ENCODE assay signal across 15 cellular contexts in the genomic region with DNA sequence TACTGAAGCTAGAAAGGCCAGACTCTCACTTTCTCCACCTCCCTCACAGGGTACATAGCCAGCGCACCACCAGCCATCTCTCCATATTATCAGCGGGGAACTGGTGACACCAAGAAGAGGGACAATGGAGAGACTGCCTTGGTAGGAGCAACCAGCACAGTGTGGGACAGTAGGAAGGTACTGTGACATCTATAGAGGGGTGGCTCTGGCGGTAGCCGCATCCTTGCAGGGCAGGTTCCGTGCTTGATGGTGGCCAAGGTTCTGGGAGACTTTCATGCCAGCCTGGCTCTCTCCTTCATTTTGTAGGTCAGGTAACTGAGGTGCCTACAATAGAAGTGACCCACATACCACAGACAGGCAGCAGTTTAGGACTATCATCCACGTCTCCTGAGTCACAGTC.
DNase-seq lines count a peak whose midpoint lies in the region; ATAC-seq and TF ChIP-seq lines count a peak whose summit lies in the region.
"Had no signal": no experiment of that assay in that cellular context is flagged by ENCODE, and none has a peak within 500 bp of the region (broad histone marks: within the 10 kb centered on the region; RNA-seq: fewer than 3 reads in every experiment).

No MANE protein-coding gene starts in this region.

- H3K9me3 ChIP-seq in endodermal cell (ENCODE audit: control insufficient read depth, low read length) (peaks cover 3% of the 10 kb centered on the region), neuronal stem cell (replicated peaks in 1 of 2; ENCODE audit: control insufficient read depth in 2 of 2, insufficient read depth in 1 of 2, low read depth in 1 of 2, low read length in 2 of 2) (no peaks in the 10 kb centered on the region)
- H3K9me3 ChIP-seq: BE2C, Caco-2 had no signal

- no peak overlapping the region for H3K27ac ChIP-seq in endodermal cell (ENCODE audit: low read depth, low read length)
- H3K27ac ChIP-seq in neuronal stem cell (replicated peaks; ENCODE audit: low read length): no peak overlapping the region
- H3K27ac ChIP-seq: C4-2B, GM23248, HL-60 had no signal

- H3K18ac ChIP-seq in neuronal stem cell (ENCODE audit: low read length): no peak overlapping the region

- H2AFZ ChIP-seq in neuronal stem cell (ENCODE audit: low read length): no peak overlapping the region
- H2AFZ ChIP-seq: GM23248 had no signal

- H3K4me2 ChIP-seq in neuronal stem cell (ENCODE audit: insufficient read depth, low read length, poor library complexity, severe bottlenecking): no peak overlapping the region

- H2BK5ac ChIP-seq in neuronal stem cell (ENCODE audit: low read length): no peak overlapping the region

- no peak overlapping the region for H3K4me3 ChIP-seq in endodermal cell (ENCODE audit: low read length)
- no peak overlapping the region for H3K4me3 ChIP-seq in neuronal stem cell (ENCODE audit: low read length in 2 of 2)
- H3K4me3 ChIP-seq: GM23248 had no signal

- H3K4me1 ChIP-seq in endodermal cell (ENCODE audit: control insufficient read depth, insufficient read depth, low read length): no peaks in the 10 kb centered on the region
- peaks cover 0 to 2% of the 10 kb centered on the region in 2 donors for H3K4me1 ChIP-seq in neuronal stem cell (ENCODE audit: control insufficient read depth in 2 of 2, insufficient read depth in 1 of 2, low read depth in 1 of 2, low read length in 2 of 2)
- H3K4me1 ChIP-seq: BE2C, Caco-2 had no signal

- intact Hi-C loops in natural killer cell (cut with micrococcal nuclease): no loop called here

- no peaks in the 10 kb centered on the region for H3K9me3 Mint-ChIP-seq in natural killer cell treated with Interleukin-12 subunit alpha and Interleukin-12 subunit beta and Interleukin-15 and Interleukin-18, amount 100 ng/mL, for 72 hours
- H3K9me3 Mint-ChIP-seq in natural killer cell: no peaks in the 10 kb centered on the region
- peaks cover 3% of the 10 kb centered on the region for H3K9me3 Mint-ChIP-seq in endodermal cell
- H3K9me3 Mint-ChIP-seq: CD4-positive, alpha-beta T cell had no signal

- peak overlapping the region; percentile 11 for H3K23ac ChIP-seq in neuronal stem cell (ENCODE audit: low read depth, low read length, poor library complexity)

- no peak overlapping the region for H2AK5ac ChIP-seq in neuronal stem cell (ENCODE audit: low read depth, low read length)

- H2BK120ac ChIP-seq in neuronal stem cell (ENCODE audit: low read depth, low read length): no peak overlapping the region

- 78 to 100% methylated on average over 2 to 6 of the region's 6 CpGs for WGBS in endodermal cell (ENCODE audit: insufficient coverage in 1 of 2, insufficient read length in 1 of 2), 2 experiments
- no CpG with 5 or more reads among the region's 6 CpGs for WGBS in neuronal stem cell (ENCODE audit: extremely low coverage in 2 of 2, insufficient read length in 2 of 2, insufficient replicate concordance in 1 of 2), 2 donors

- H4K91ac ChIP-seq in neuronal stem cell (ENCODE audit: low read depth, low read length, poor library complexity): no peak overlapping the region

- no peaks in the 10 kb centered on the region for H3K79me1 ChIP-seq in neuronal stem cell (ENCODE audit: low read depth, low read length)

- no peak overlapping the region for H3K27ac Mint-ChIP-seq in natural killer cell treated with Interleukin-12 subunit alpha and Interleukin-12 subunit beta and Interleukin-15 and Interleukin-18, amount 100 ng/mL, for 72 hours
- H3K27ac Mint-ChIP-seq in natural killer cell (no peak overlapping the region), endodermal cell (no peak overlapping the region)
- H3K27ac Mint-ChIP-seq: CD4-positive, alpha-beta T cell had no signal

- H3K4me1 Mint-ChIP-seq in natural killer cell treated with Interleukin-12 subunit alpha and Interleukin-12 subunit beta and Interleukin-15 and Interleukin-18, amount 100 ng/mL, for 72 hours (ENCODE audit: low read depth in 2 of 2): peaks cover 0 to 3% of the 10 kb centered on the region in 2 donors
- H3K4me1 Mint-ChIP-seq in natural killer cell (peaks cover 0 to 7% of the 10 kb centered on the region in 2 donors), endodermal cell (peaks cover 27% of the 10 kb centered on the region)

- H2BK15ac ChIP-seq in neuronal stem cell (ENCODE audit: low read length): no peak overlapping the region

- peaks cover 18 to 50% of the 10 kb centered on the region in 2 donors for H3K27me3 Mint-ChIP-seq in natural killer cell treated with Interleukin-12 subunit alpha and Interleukin-12 subunit beta and Interleukin-15 and Interleukin-18, amount 100 ng/mL, for 72 hours
- H3K27me3 Mint-ChIP-seq in natural killer cell (ENCODE audit: low read depth in 2 of 2): peaks cover 7 to 13% of the 10 kb centered on the region in 2 donors
- H3K27me3 Mint-ChIP-seq in endodermal cell (ENCODE audit: insufficient read depth): peaks cover 11% of the 10 kb centered on the region

- H3K4me3 Mint-ChIP-seq in natural killer cell treated with Interleukin-12 subunit alpha and Interleukin-12 subunit beta and Interleukin-15 and Interleukin-18, amount 100 ng/mL, for 72 hours: no peak overlapping the region
- H3K4me3 Mint-ChIP-seq in natural killer cell: no peak overlapping the region
- no peak overlapping the region for H3K4me3 Mint-ChIP-seq in endodermal cell
- H3K4me3 Mint-ChIP-seq: CD4-positive, alpha-beta T cell had no signal

- H4K8ac ChIP-seq in neuronal stem cell (ENCODE audit: low read depth, low read length): peak overlapping the region; percentile 84

- no peaks in the 10 kb centered on the region for H3K36me3 Mint-ChIP-seq in natural killer cell treated with Interleukin-12 subunit alpha and Interleukin-12 subunit beta and Interleukin-15 and Interleukin-18, amount 100 ng/mL, for 72 hours
- no peaks in the 10 kb centered on the region for H3K36me3 Mint-ChIP-seq in natural killer cell
- no peaks in the 10 kb centered on the region for H3K36me3 Mint-ChIP-seq in endodermal cell (ENCODE audit: low read depth)

- TF ChIP-seq CTCF in natural killer cell (IDR thresholded peaks at IDR 0.05) (no peak), endodermal cell (conservative IDR thresholded peaks at IDR 0.05) (no peak)

- no peak for DNase-seq in natural killer cell treated with Interleukin-12 subunit alpha and Interleukin-12 subunit beta and Interleukin-15 and Interleukin-18, amount 100 ng/mL, for 72 hours (ENCODE audit: low spot score)
- DNase-seq in natural killer cell (no peak), endodermal cell (peak; percentile 15), neuronal stem cell (ENCODE audit: low spot score) (no peak), ureter (ENCODE audit: low spot score) (peak; percentile 10), pons (ENCODE audit: low spot score) (no peak)
- no peak for DNase-seq in activated effector memory CD4-positive, alpha-beta T cell treated with Interleukin-2 at 50 U/mL for 16 hours
- DNase-seq: BE2C; Caco-2; CD4-positive, alpha-beta T cell; GM23248; HCEC 1CT had no signal

- H3K27me3 ChIP-seq in endodermal cell (ENCODE audit: control insufficient read depth, insufficient read depth, low read length, poor library complexity, severe bottlenecking) (no peaks in the 10 kb centered on the region), neuronal stem cell (ENCODE audit: control insufficient read depth in 3 of 3, insufficient read depth in 3 of 3, low read depth in 1 of 3, low read length in 3 of 3) (no peaks in the 10 kb centered on the region)

- H3K14ac ChIP-seq in neuronal stem cell (ENCODE audit: low read length): peak overlapping the region; percentile 26

- H3K9ac ChIP-seq in endodermal cell (ENCODE audit: extremely low read depth, low read length, poor library complexity, severe bottlenecking): no peak overlapping the region
- H3K9ac ChIP-seq in neuronal stem cell (ENCODE audit: low read depth, low read length, poor library complexity): no peak overlapping the region
- H3K9ac ChIP-seq: GM23248 had no signal

- no peak overlapping the region for H3K4ac ChIP-seq in neuronal stem cell (ENCODE audit: low read length)

- no peak overlapping the region for H2BK12ac ChIP-seq in neuronal stem cell (ENCODE audit: low read length)

- ATAC-seq in natural killer cell treated with Interleukin-12 subunit alpha and Interleukin-12 subunit beta and Interleukin-15 and Interleukin-18, amount 100 ng/mL, for 72 hours: peak; percentile 16 to 20
- no peak for ATAC-seq in natural killer cell
- no peak for ATAC-seq in HG03521 (IDR thresholded peaks at IDR 0.05; ENCODE audit: unreplicated experiment)

- H3K36me3 ChIP-seq in endodermal cell (ENCODE audit: control insufficient read depth, insufficient read depth, low read length) (no peaks in the 10 kb centered on the region), neuronal stem cell (replicated peaks in 1 of 2; ENCODE audit: control insufficient read depth in 2 of 2, insufficient read depth in 2 of 2, low read length in 2 of 2) (no peaks in the 10 kb centered on the region)
- H3K36me3 ChIP-seq: BE2C had no signal

Comparison
In these comparisons a context has a peak if more than half of its experiments do, and no peak if none do; other contexts are left out.
1. ATAC-seq: peak in natural killer cell treated with Interleukin-12 subunit alpha and Interleukin-12 subunit beta and Interleukin-15 and Interleukin-18, amount 100 ng/mL, for 72 hours (2 of 2); none in natural killer cell (0 of 3) and HG03521 (single experiment).
2. DNase-seq: peak in endodermal cell (single experiment) and ureter (single experiment); none in natural killer cell treated with Interleukin-12 subunit alpha and Interleukin-12 subunit beta and Interleukin-15 and Interleukin-18, amount 100 ng/mL, for 72 hours (single experiment), natural killer cell (single experiment), neuronal stem cell (single experiment), pons (single experiment) and activated effector memory CD4-positive, alpha-beta T cell treated with Interleukin-2 at 50 U/mL for 16 hours (single experiment).